In genomic region chr1:202802998-202803932, GRCh38 we compare ENCODE assay signal across 9 cellular contexts. TPM values are rescaled to one million over a fixed set of nuclear protein-coding genes. Genes with fewer than 3 reads are reported as not detected.
DNase-seq lines count a peak whose midpoint lies in the region; ATAC-seq and TF ChIP-seq lines count a peak whose summit lies in the region.
"Had no signal": no experiment of that assay in that cellular context is flagged by ENCODE, and none has a peak within 500 bp of the region (broad histone marks: within the 10 kb centered on the region; RNA-seq: fewer than 3 reads in every experiment).

No MANE protein-coding gene starts in this region.

- H2AK9ac ChIP-seq in IMR-90 (replicated peaks; ENCODE audit: low read depth, low read length, poor library complexity): peak overlapping the region; percentile 23

- no peak overlapping the region for H3K56ac ChIP-seq in IMR-90 (ENCODE audit: extremely low read depth, insufficient read depth, low read length)

- peak overlapping the region; percentile 48 for H3K4me2 ChIP-seq in IMR-90 (ENCODE audit: low read depth, low read length)

- H3K79me1 ChIP-seq in IMR-90 (ENCODE audit: low read depth in 1 of 2, low read length in 2 of 2): peaks cover 0 to 58% of the 10 kb centered on the region in 2 experiments; a peak in 2 of 4 replicates

- CTCF ChIA-PET in Calu3 (lab: Charles Lee) (interaction anchor here (1.6 kb wide), 1 partner anchor 51 kb away, joined by 4 read pairs; no protein-coding TSS in a partner anchor), IMR-90 (lab: Yijun Ruan, JAX) (interaction anchor here (0.7 kb wide), 1 partner anchor 1700 kb away, joined by 3 read pairs; no protein-coding TSS in a partner anchor)

- H3K27me3 Mint-ChIP-seq in Calu3 (ENCODE audit: unreplicated experiment): no peaks in the 10 kb centered on the region
- no peaks in the 10 kb centered on the region for H3K27me3 Mint-ChIP-seq in activated naive CD8-positive, alpha-beta T cell treated with anti-CD3 and anti-CD28 coated beads, Interleukin-2, amount 10 ng/mL, durations not matched to agents 7 days and 5 days

- no TSS peak for BruUV-seq in Calu3 (replicated peaks; lab: Mats Ljungman, UMichigan)
- BruUV-seq in IMR-90 (replicated peaks; lab: Mats Ljungman, UMichigan): no TSS peak

- H2BK20ac ChIP-seq in IMR-90 (ENCODE audit: low read depth, low read length): no peak overlapping the region

- H2BK5ac ChIP-seq in IMR-90 (ENCODE audit: low read depth, low read length, poor library complexity, severe bottlenecking): peak overlapping the region; percentile 15

- no peak overlapping the region for H4K8ac ChIP-seq in IMR-90 (ENCODE audit: low read depth in 2 of 2, low read length in 2 of 2)

- intact Hi-C loops in Calu3 (cut with micrococcal nuclease; ENCODE audit: unreplicated experiment): no loop called here
- intact Hi-C loops in IMR-90 (cut with micrococcal nuclease): no loop called here
- intact Hi-C loops in left lung (cut with DNase I): no loop called here
- intact Hi-C loops in body of pancreas (cut with DNase I): no loop called here

- no peak overlapping the region for H4K5ac ChIP-seq in IMR-90 (ENCODE audit: low read depth, low read length)

- H3K36me3 ChIP-seq in IMR-90 (ENCODE audit: control insufficient read depth, insufficient read depth, low read length) (peaks cover 5% of the 10 kb centered on the region), left lung (no peaks in the 10 kb centered on the region), body of pancreas (replicated peaks in 1 of 2; ENCODE audit: insufficient read depth in 1 of 2, low read depth in 2 of 2) (no peaks in the 10 kb centered on the region)

- no peak overlapping the region for H2BK15ac ChIP-seq in IMR-90 (ENCODE audit: low read depth, low read length)

- no peak overlapping the region for H3K23ac ChIP-seq in IMR-90 (ENCODE audit: low read depth, low read length)

- H3K4ac ChIP-seq in IMR-90 (ENCODE audit: low read depth, low read length): no peak overlapping the region

- no peak for TF ChIP-seq RAD21 in IMR-90 (IDR thresholded peaks at IDR 0.05; ENCODE audit: low read length)

- H3K27me3 ChIP-seq in IMR-90 (ENCODE audit: control insufficient read depth, insufficient read depth, low read length): no peaks in the 10 kb centered on the region
- H3K27me3 ChIP-seq in left lung: no peaks in the 10 kb centered on the region
- H3K27me3 ChIP-seq in body of pancreas: no peaks in the 10 kb centered on the region

- H4K20me1 ChIP-seq in IMR-90 (ENCODE audit: insufficient read depth, low read length): peaks cover 85% of the 10 kb centered on the region

- H3K14ac ChIP-seq in IMR-90 (replicated peaks; ENCODE audit: low read depth, low read length): no peak overlapping the region

- H3K4me1 Mint-ChIP-seq in Calu3 (ENCODE audit: low read depth, unreplicated experiment): peaks cover 25% of the 10 kb centered on the region
- H3K4me1 Mint-ChIP-seq in activated naive CD8-positive, alpha-beta T cell treated with anti-CD3 and anti-CD28 coated beads, Interleukin-2, amount 10 ng/mL, durations not matched to agents 7 days and 5 days: peaks cover 37% of the 10 kb centered on the region

- H3K9me3 ChIP-seq in IMR-90 (ENCODE audit: control insufficient read depth, insufficient read depth, low read length): no peaks in the 10 kb centered on the region
- H3K9me3 ChIP-seq in left lung: no peaks in the 10 kb centered on the region
- no peaks in the 10 kb centered on the region for H3K9me3 ChIP-seq in body of pancreas

- no peaks in the 10 kb centered on the region for H3K9me3 Mint-ChIP-seq in Calu3 (ENCODE audit: low read depth, unreplicated experiment)
- no peaks in the 10 kb centered on the region for H3K9me3 Mint-ChIP-seq in activated naive CD8-positive, alpha-beta T cell treated with anti-CD3 and anti-CD28 coated beads, Interleukin-2, amount 10 ng/mL, durations not matched to agents 7 days and 5 days

- no peak overlapping the region for H3K4me3 ChIP-seq in IMR-90 (ENCODE audit: insufficient read depth, low read depth, low read length)
- no peak overlapping the region for H3K4me3 ChIP-seq in left lung
- H3K4me3 ChIP-seq in body of pancreas: no peak overlapping the region

- ATAC-seq in IMR-90 (ENCODE audit: low read depth) (peak; percentile 18; the same call in 1 of the 2 replicates), left lung (peak; percentile 30), body of pancreas (no peak)
- no peak for ATAC-seq in activated naive CD8-positive, alpha-beta T cell treated with anti-CD3 and anti-CD28 coated beads, Interleukin-2, amount 10 ng/mL, durations not matched to agents 7 days and 5 days (ENCODE audit: low read depth)

- no peak for TF ChIP-seq CTCF in Calu3 (IDR thresholded peaks at IDR 0.05; ENCODE audit: unreplicated experiment)
- TF ChIP-seq CTCF in IMR-90 (conservative IDR thresholded peaks at IDR 0.05; ENCODE audit: low read depth, low read length): no peak
- no peak for TF ChIP-seq CTCF in left lung (IDR thresholded peaks at IDR 0.05)
- TF ChIP-seq CTCF in body of pancreas (IDR thresholded peaks at IDR 0.05): no peak

- WGBS in IMR-90 (ENCODE audit: extremely low coverage in 2 of 2, insufficient read length in 1 of 2), 2 experiments: no CpG with 5 or more reads among the region's 15 CpGs
- 80 to 90% methylated on average over 15 of the region's 15 CpGs for WGBS in body of pancreas, 2 donors

- H3K27ac Mint-ChIP-seq in Calu3 (ENCODE audit: unreplicated experiment): peak overlapping the region; percentile 73
- H3K27ac Mint-ChIP-seq in activated naive CD8-positive, alpha-beta T cell treated with anti-CD3 and anti-CD28 coated beads, Interleukin-2, amount 10 ng/mL, durations not matched to agents 7 days and 5 days: peak overlapping the region; percentile 30

- in situ Hi-C loops in IMR-90 (cut with MboI; ENCODE audit: low sequenced_read_pairs): no loop called here

- peaks cover 9% of the 10 kb centered on the region for H3K4me1 ChIP-seq in IMR-90 (ENCODE audit: control insufficient read depth, insufficient read depth, low read length)
- peaks cover 20 to 49% of the 10 kb centered on the region in 2 donors for H3K4me1 ChIP-seq in left lung
- peaks cover 26% of the 10 kb centered on the region for H3K4me1 ChIP-seq in body of pancreas

- DNase-seq in Calu3 (peak; percentile 30), IMR-90 (peak; percentile 57), left lung (peak in 1 of 2 donors; percentile 54), NCI-H2029 (lab: John Stamatoyannopoulos, UW) (no peak), body of pancreas (no peak), hippocampal formation (lab: John Stamatoyannopoulos, UW) (no peak), retina (no peak)
- DNase-seq in activated naive CD8-positive, alpha-beta T cell treated with anti-CD3 and anti-CD28 coated beads, Interleukin-2, amount 10 ng/mL, durations not matched to agents 7 days and 5 days: no peak
- DNase-seq: NCI-H1436 had no signal

- H3K18ac ChIP-seq in IMR-90 (ENCODE audit: low read depth, low read length): no peak overlapping the region

- POLR2A ChIA-PET in IMR-90 (lab: Charles Lee; ENCODE audit: unreplicated experiment): no interaction called here
- POLR2A ChIA-PET in activated naive CD8-positive, alpha-beta T cell treated with anti-CD3 and anti-CD28 coated beads, Interleukin-2, amount 10 ng/mL, durations not matched to agents 7 days and 5 days (lab: Charles Lee): no interaction called here

- H3K9me1 ChIP-seq in IMR-90 (ENCODE audit: insufficient read depth, low read length): peaks cover 14% of the 10 kb centered on the region

- peak overlapping the region; percentile 43; the same call in 1 of the 2 replicates for H3K27ac ChIP-seq in IMR-90 (ENCODE audit: insufficient read depth, low read length)
- H3K27ac ChIP-seq in left lung: peak overlapping the region in 1 of 2 donors; percentile 30
- H3K27ac ChIP-seq in body of pancreas: no peak overlapping the region

- peaks cover 37% of the 10 kb centered on the region for H3K36me3 Mint-ChIP-seq in Calu3 (ENCODE audit: insufficient read depth, unreplicated experiment)
- H3K36me3 Mint-ChIP-seq in activated naive CD8-positive, alpha-beta T cell treated with anti-CD3 and anti-CD28 coated beads, Interleukin-2, amount 10 ng/mL, durations not matched to agents 7 days and 5 days: peaks cover 10% of the 10 kb centered on the region

- no peak overlapping the region for H2BK120ac ChIP-seq in IMR-90 (ENCODE audit: low read depth, low read length)

- no peak for TF ChIP-seq POLR2A in IMR-90 (IDR thresholded peaks at IDR 0.05; ENCODE audit: low read depth, low read length)
- no peak for TF ChIP-seq POLR2A in body of pancreas (IDR thresholded peaks at IDR 0.05)

- dilution Hi-C loops in IMR-90 (cut with HindIII; ENCODE audit: low sequenced_read_pairs, unreplicated experiment): no loop called here

- no peak overlapping the region for H2AFZ ChIP-seq in IMR-90 (replicated peaks; ENCODE audit: low read length, poor library complexity)

- no peak overlapping the region for H4K91ac ChIP-seq in IMR-90 (ENCODE audit: insufficient read depth, low read depth, low read length)

- H3K9ac ChIP-seq in IMR-90 (ENCODE audit: low read depth, low read length): no peak overlapping the region

- H2AK5ac ChIP-seq in IMR-90 (ENCODE audit: low read depth, low read length): no peak overlapping the region

- peak overlapping the region; percentile 51 for H3K4me3 Mint-ChIP-seq in Calu3 (ENCODE audit: low read depth, unreplicated experiment)
- no peak overlapping the region for H3K4me3 Mint-ChIP-seq in activated naive CD8-positive, alpha-beta T cell treated with anti-CD3 and anti-CD28 coated beads, Interleukin-2, amount 10 ng/mL, durations not matched to agents 7 days and 5 days

TF ChIP-seq in IMR-90, 13 proteins besides CTCF, POLR2A, EP300 and RAD21:
- TF ChIP-seq NFE2L2 (IDR thresholded peaks at IDR 0.05; ENCODE audit: low read depth, low read length): peak; percentile 28; the same call in 1 of the 2 replicates
- no peak for TF ChIP-seq FOS (IDR thresholded peaks at IDR 0.05; ENCODE audit: low read depth, low read length)
- peak; percentile 95 for TF ChIP-seq CEBPB (IDR thresholded peaks at IDR 0.05; ENCODE audit: low read depth, low read length)

RNA-seq across cellular contexts. Expression of gene KDM5B, which starts 5.0 kb away (rescaled TPM):
- total RNA-seq in Calu3 (2022): 86.6 and 86.7 TPM in 2 replicates
- total RNA-seq in IMR-90 (2012; rRNA removed): 82.1 and 86.4 TPM in 2 replicates
- polyA plus RNA-seq in IMR-90 (2012; rRNA removed): 28.2 and 28.8 TPM in 2 replicates
- 10.9 and 17.4 TPM in 2 replicates for polyA plus RNA-seq in IMR-90 (2012; cell fraction: cytosol; rRNA removed)
- 25.4 and 114 TPM in 2 replicates for polyA plus RNA-seq in IMR-90 (2012; cell fraction: nucleus; rRNA removed; ENCODE audit: low replicate concordance)
- 10 to 100 TPM; 45.2 to 55.5 TPM for total RNA-seq in activated naive CD8-positive, alpha-beta T cell treated with anti-CD3 and anti-CD28 coated beads, Interleukin-2, amount 10 ng/mL, durations not matched to agents 7 days and 5 days
- 10 to 100 TPM; 46.4 to 67.4 TPM for total RNA-seq in left lung
- 10 to 100 TPM; 28.7 to 36.8 TPM for total RNA-seq in body of pancreas

RNA-seq across cellular contexts. Expression of gene PCAT6, which starts 7.5 kb away (rescaled TPM):
- 1.3 and 2.8 TPM in 2 replicates for total RNA-seq in Calu3 (2022)
- total RNA-seq in IMR-90 (2012; rRNA removed): 0.56 TPM in 1 of 2 replicates, not detected in the other
- polyA plus RNA-seq in IMR-90 (2012; rRNA removed): 5.8 and 5.9 TPM in 2 replicates
- 3.2 and 15.4 TPM in 2 replicates for polyA plus RNA-seq in IMR-90 (2012; cell fraction: cytosol; rRNA removed)
- 8.1 and 20.5 TPM in 2 replicates for polyA plus RNA-seq in IMR-90 (2012; cell fraction: nucleus; rRNA removed; ENCODE audit: low replicate concordance)
- under 1 TPM in 1 of 2 experiments, not detected in 1; 0.61 TPM for total RNA-seq in activated naive CD8-positive, alpha-beta T cell treated with anti-CD3 and anti-CD28 coated beads, Interleukin-2, amount 10 ng/mL, durations not matched to agents 7 days and 5 days
- 1 to 10 TPM; 1.1 to 2.4 TPM for total RNA-seq in left lung
- total RNA-seq in body of pancreas: not detected

Comparison
In these comparisons a context has a peak if more than half of its experiments do, and no peak if none do; other contexts are left out.
1. DNase-seq: peak in Calu3 (single experiment) and IMR-90 (single experiment); none in activated naive CD8-positive, alpha-beta T cell treated with anti-CD3 and anti-CD28 coated beads, Interleukin-2, amount 10 ng/mL, durations not matched to agents 7 days and 5 days (single experiment), NCI-H2029 (single experiment), body of pancreas (0 of 4), hippocampal formation (0 of 2) and retina (single experiment).
2. ATAC-seq: peak in IMR-90 (single experiment) and left lung (single experiment); none in activated naive CD8-positive, alpha-beta T cell treated with anti-CD3 and anti-CD28 coated beads, Interleukin-2, amount 10 ng/mL, durations not matched to agents 7 days and 5 days (single experiment) and body of pancreas (single experiment).